20 cellular contexts compared by ENCODE assay signal in genomic region chr1:5572794-5573193, GRCh38.
"Had no signal": no experiment of that assay in that cellular context is flagged by ENCODE, and none has a peak within 500 bp of the region (broad histone marks: within the 10 kb centered on the region; RNA-seq: fewer than 3 reads in every experiment).

No MANE protein-coding gene starts in this region.

- H3K4me3 ChIP-seq: smooth muscle cell, thyroid gland had no signal

- H3K9me3 ChIP-seq: thyroid gland had no signal

- H3K4me3 Mint-ChIP-seq: natural killer cell; stimulated activated naive CD8-positive, alpha-beta T cell treated with anti-CD3 and anti-CD28 coated beads, Interleukin-15, amount 100 ng/mL, for 72 hours had no signal

- H3K27ac Mint-ChIP-seq: natural killer cell; progenitor cell of endocrine pancreas; stimulated activated naive CD8-positive, alpha-beta T cell treated with anti-CD3 and anti-CD28 coated beads, Interleukin-15, amount 100 ng/mL, for 72 hours had no signal

- H3K36me3 ChIP-seq: thyroid gland had no signal

- DNase-seq: central memory CD4-positive, alpha-beta T cell; dermis blood vessel endothelial cell; effector memory CD4-positive, alpha-beta T cell; erythroblast; mesenchymal stem cell; midbrain; natural killer cell; occipital lobe; stimulated activated CD4-positive, alpha-beta T cell treated with anti-CD3 and anti-CD28 coated beads, Interleukin-12 subunit alpha, Interleukin-12 subunit beta, amount 100 ng/mL, for 4 hours; stimulated activated CD4-positive, alpha-beta T cell treated with anti-CD3 and anti-CD28 coated beads, Interleukin-1b, Interleukin-23, amount 100 ng/mL, for 48 hours; stimulated activated CD4-positive, alpha-beta T cell treated with anti-CD3 and anti-CD28 coated beads, Interleukin-4, amount 100 ng/mL, for 1 hour; stimulated activated CD8-positive, alpha-beta memory T cell treated with anti-CD3 and anti-CD28 coated beads, Interleukin-4, amount 100 ng/mL, for 48 hours; stimulated activated naive CD4-positive, alpha-beta T cell; stimulated activated naive CD8-positive, alpha-beta T cell treated with anti-CD3 and anti-CD28 coated beads, Interleukin-15, amount 100 ng/mL, for 72 hours; thyroid gland; trophoblast cell had no signal

- H3K27ac ChIP-seq: parathyroid adenoma, thyroid gland had no signal

- H3K27me3 Mint-ChIP-seq: stimulated activated naive CD8-positive, alpha-beta T cell treated with anti-CD3 and anti-CD28 coated beads, Interleukin-15, amount 100 ng/mL, for 72 hours had no signal

- H3K4me1 Mint-ChIP-seq: natural killer cell had no signal

- H3K27me3 ChIP-seq: thyroid gland had no signal

- H3K9ac ChIP-seq: parathyroid adenoma had no signal

- H3K36me3 Mint-ChIP-seq: natural killer cell had no signal

- ATAC-seq: natural killer cell; sciatic nerve; stimulated activated naive CD8-positive, alpha-beta T cell treated with anti-CD3 and anti-CD28 coated beads, Interleukin-15, amount 100 ng/mL, for 72 hours had no signal

- H3K4me1 ChIP-seq: parathyroid adenoma, thyroid gland had no signal
